ENCODE assay signal across 16 cellular contexts in genomic region chr3:173976281-173976680, GRCh38.
DNase-seq lines count a peak whose midpoint lies in the region; ATAC-seq and TF ChIP-seq lines count a peak whose summit lies in the region.
"Had no signal": no experiment of that assay in that cellular context is flagged by ENCODE, and none has a peak within 500 bp of the region (broad histone marks: within the 10 kb centered on the region; RNA-seq: fewer than 3 reads in every experiment).

No MANE protein-coding gene starts in this region.

- peaks cover 22% of the 10 kb centered on the region for H3K4me1 ChIP-seq in KMS-11 (ENCODE audit: low read depth, poor library complexity, severe bottlenecking)
- H3K4me1 ChIP-seq in OCI-LY7 (ENCODE audit: insufficient read depth, low read length, poor library complexity, severe bottlenecking), result no peaks in the 10 kb centered on the region
- H3K4me1 ChIP-seq: BLaER1 treated with 17β-estradiol and CSF1 and Interleukin-3, amounts not matched to agents 10 nM and 100 nM had no signal

- H3K4me2 ChIP-seq in KMS-11, result peak overlapping the region; percentile 32; the same call in 1 of the 2 replicates
- H3K4me2 ChIP-seq in OCI-LY7 (ENCODE audit: low read length), result no peak overlapping the region
- H3K4me2 ChIP-seq: BLaER1 treated with 17β-estradiol and CSF1 and Interleukin-3, amounts not matched to agents 10 nM and 100 nM; GM23338 had no signal

- H3K9me2 ChIP-seq in OCI-LY7 (ENCODE audit: insufficient read depth, low read length), result no peaks in the 10 kb centered on the region

- no TSS peak for BruUV-seq in OCI-LY7 (replicated peaks; lab: Mats Ljungman, UMichigan)

- POLR2A ChIA-PET in OCI-LY7 (lab: Charles Lee), result interaction anchor here (0.8 to 0.9 kb wide), 2 partner anchors 14 to 19 kb away, joined by 3 to 5 read pairs; no protein-coding TSS in a partner anchor

- H3K27ac ChIP-seq in KMS-11 (no peak overlapping the region), OCI-LY7 (ENCODE audit: low read depth, low read length, poor library complexity, severe bottlenecking) (no peak overlapping the region)
- H3K27ac ChIP-seq: BLaER1 treated with 17β-estradiol and CSF1 and Interleukin-3, amounts not matched to agents 10 nM and 100 nM had no signal

- intact Hi-C loops in OCI-LY7 (cut with micrococcal nuclease; ENCODE audit: unreplicated experiment), result no loop called here

- H4K20me1 ChIP-seq in KMS-11 (ENCODE audit: insufficient read depth) (no peaks in the 10 kb centered on the region), OCI-LY7 (ENCODE audit: insufficient read depth, low read length) (no peaks in the 10 kb centered on the region)
- H4K20me1 ChIP-seq: BLaER1 treated with 17β-estradiol and CSF1 and Interleukin-3, amounts not matched to agents 10 nM and 100 nM had no signal

- CTCF ChIA-PET in OCI-LY7 (lab: Charles Lee; ENCODE audit: unreplicated experiment), result no interaction called here

- H3K9ac ChIP-seq in KMS-11, result no peak overlapping the region
- H3K9ac ChIP-seq: BLaER1 treated with 17β-estradiol and CSF1 and Interleukin-3, amounts not matched to agents 10 nM and 100 nM had no signal

- H3K79me2 ChIP-seq in KMS-11 (ENCODE audit: insufficient read depth, low read depth), result no peaks in the 10 kb centered on the region
- H3K79me2 ChIP-seq in OCI-LY7 (ENCODE audit: insufficient read depth, low read depth, low read length), result no peaks in the 10 kb centered on the region

- DNase-seq in OCI-LY7 (ENCODE audit: low spot score) (no peak), hepatic stellate cell (ENCODE audit: low spot score) (no peak), NOMO-1 treated with DMSO at 0.1 percent for 48 hours (lab: John Stamatoyannopoulos, UW; ENCODE audit: unreplicated experiment) (no peak)
- DNase-seq: DMS153, Karpas-422, NCI-H1105 treated with DMSO at 0.1 percent for 48 hours, NCI-H187, NCI-H446, SHP77 treated with DMSO at 0.1 percent for 48 hours, T-helper 2 cell had no signal

- no peaks in the 10 kb centered on the region for H3K27me3 ChIP-seq in KMS-11 (ENCODE audit: insufficient read depth, low read depth)
- H3K27me3 ChIP-seq: BLaER1 treated with 17β-estradiol and CSF1 and Interleukin-3, amounts not matched to agents 10 nM and 100 nM had no signal

- H3K36me3 ChIP-seq in KMS-11 (ENCODE audit: insufficient read depth) (no peaks in the 10 kb centered on the region), OCI-LY7 (ENCODE audit: insufficient read depth, low read length) (no peaks in the 10 kb centered on the region)
- H3K36me3 ChIP-seq: BLaER1 treated with 17β-estradiol and CSF1 and Interleukin-3, amounts not matched to agents 10 nM and 100 nM had no signal

- peak; percentile 72 for ATAC-seq in GM18502 (IDR thresholded peaks at IDR 0.05; ENCODE audit: poor library complexity, unreplicated experiment)
- peak; percentile 42 for ATAC-seq in GM21529 (IDR thresholded peaks at IDR 0.05; ENCODE audit: unreplicated experiment)
- ATAC-seq in GM19035 (IDR thresholded peaks at IDR 0.05; ENCODE audit: unreplicated experiment), result no peak
- ATAC-seq: GM23338 had no signal

- H3K4me3 ChIP-seq in KMS-11 (IDR thresholded peaks at IDR 0.05; ENCODE audit: insufficient read depth, low read depth, low read length) (no peak overlapping the region), OCI-LY7 (ENCODE audit: low read depth, low read length, poor library complexity, severe bottlenecking) (no peak overlapping the region)
- H3K4me3 ChIP-seq: BLaER1 treated with 17β-estradiol and CSF1 and Interleukin-3, amounts not matched to agents 10 nM and 100 nM; GM23338 had no signal

- H3K9me3 ChIP-seq in OCI-LY7 (ENCODE audit: low read length), result no peaks in the 10 kb centered on the region
- H3K9me3 ChIP-seq: BLaER1 treated with 17β-estradiol and CSF1 and Interleukin-3, amounts not matched to agents 10 nM and 100 nM had no signal

- TF ChIP-seq CTCF in KMS-11 (conservative IDR thresholded peaks at IDR 0.05; ENCODE audit: low read depth, low read length) (no peak), OCI-LY7 (conservative IDR thresholded peaks at IDR 0.05; ENCODE audit: low read length) (no peak)

- H2AFZ ChIP-seq in KMS-11 (ENCODE audit: low read depth) (no peak overlapping the region), OCI-LY7 (ENCODE audit: low read length) (no peak overlapping the region)
- H2AFZ ChIP-seq: GM23338 had no signal
